17 cellular contexts compared by ENCODE assay signal in the genomic region with DNA sequence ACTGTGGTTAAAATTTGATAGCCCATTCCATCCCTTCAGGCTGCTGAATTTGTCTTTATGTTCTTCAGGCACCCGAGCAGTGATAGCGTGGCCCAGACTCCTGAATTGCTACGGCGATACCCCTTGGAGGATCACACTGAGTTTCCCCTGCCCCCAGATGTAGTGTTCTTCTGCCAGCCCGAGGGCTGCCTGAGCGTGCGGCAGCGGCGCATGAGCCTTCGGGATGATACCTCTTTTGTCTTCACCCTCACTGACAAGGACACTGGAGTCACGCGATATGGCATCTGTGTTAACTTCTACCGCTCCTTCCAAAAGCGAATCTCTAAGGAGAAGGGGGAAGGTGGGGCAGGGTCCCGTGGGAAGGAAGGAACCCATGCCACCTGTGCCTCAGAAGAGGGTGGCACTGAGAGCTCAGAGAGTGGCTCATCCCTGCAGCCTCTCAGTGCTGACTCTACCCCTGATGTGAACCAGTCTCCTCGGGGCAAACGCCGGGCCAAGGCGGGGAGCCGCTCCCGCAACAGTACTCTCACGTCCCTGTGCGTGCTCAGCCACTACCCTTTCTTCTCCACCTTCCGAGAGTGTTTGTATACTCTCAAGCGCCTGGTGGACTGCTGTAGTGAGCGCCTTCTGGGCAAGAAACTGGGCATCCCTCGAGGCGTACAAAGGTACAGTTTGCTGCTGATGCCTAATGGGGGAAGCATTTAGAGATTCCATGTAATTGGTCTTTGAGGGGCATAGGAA. TPM values are rescaled to one million over a fixed set of nuclear protein-coding genes. Genes with fewer than 3 reads are reported as not detected.
DNase-seq lines count a peak whose midpoint lies in the region; ATAC-seq and TF ChIP-seq lines count a peak whose summit lies in the region.
"Had no signal": no experiment of that assay in that cellular context is flagged by ENCODE, and none has a peak within 500 bp of the region (broad histone marks: within the 10 kb centered on the region; RNA-seq: fewer than 3 reads in every experiment).

No MANE protein-coding gene starts in this region.

- in situ Hi-C loops in mammary epithelial cell (cut with MboI; ENCODE audit: low sequenced_read_pairs in 2 of 2): no loop called here

- POLR2A ChIA-PET in MCF 10A (lab: Yijun Ruan, JAX): interaction anchor here (0.7 kb wide), 1 partner anchor 47 kb away, joined by 3 read pairs; no protein-coding TSS in a partner anchor

- H3K4me1 Mint-ChIP-seq in MCF 10A (ENCODE audit: insufficient read depth, unreplicated experiment) (peaks cover 16% of the 10 kb centered on the region), T-helper 17 cell (peaks cover 29% of the 10 kb centered on the region)

- no peak for DNase-seq in mammary epithelial cell
- no peak for DNase-seq in MCF 10A (ENCODE audit: unreplicated experiment)
- no peak for DNase-seq in T-helper 17 cell
- peak in 2 of 3 donors; percentile 19 to 40 for DNase-seq in mucosa of descending colon
- peak; percentile 53 for DNase-seq in sciatic nerve (ENCODE audit: low spot score)
- DNase-seq in DMS153 (lab: John Stamatoyannopoulos, UW): no peak
- no peak for DNase-seq in hypothalamus (lab: John Stamatoyannopoulos, UW)
- DNase-seq: CD8-positive, alpha-beta memory T cell; COR-L47; DMS 273 treated with DMSO at 0.1 percent for 48 hours; GDM1; GOT3; H9; IMR-90 had no signal

- peaks cover 2% of the 10 kb centered on the region for H4K20me1 ChIP-seq in mammary epithelial cell (ENCODE audit: insufficient read depth, low read length)

- intact Hi-C loops in mammary epithelial cell (cut with micrococcal nuclease): no loop called here
- intact Hi-C loops in MCF 10A (cut with micrococcal nuclease): loop anchor here (5.0 kb wide), 1 partner anchor 83 kb away; no protein-coding TSS in a partner anchor
- intact Hi-C loops in mucosa of descending colon (cut with DNase I, micrococcal nuclease): no loop called here
- intact Hi-C loops in sciatic nerve (cut with DNase I): no loop called here

- no peaks in the 10 kb centered on the region for H3K27me3 Mint-ChIP-seq in MCF 10A (ENCODE audit: insufficient read depth, unreplicated experiment)
- no peaks in the 10 kb centered on the region for H3K27me3 Mint-ChIP-seq in T-helper 17 cell
- H3K27me3 Mint-ChIP-seq: B cell; CD8-positive, alpha-beta memory T cell had no signal

- H3K9me3 Mint-ChIP-seq in MCF 10A (ENCODE audit: unreplicated experiment): no peaks in the 10 kb centered on the region
- H3K9me3 Mint-ChIP-seq: CD8-positive, alpha-beta memory T cell; H9 had no signal

- no peak overlapping the region for H3K4me2 ChIP-seq in mammary epithelial cell (ENCODE audit: insufficient read depth, low read depth, low read length)
- H3K4me2 ChIP-seq: BLaER1 treated with 17β-estradiol and CSF1 and Interleukin-3, amounts not matched to agents 10 nM and 100 nM had no signal

- H2AFZ ChIP-seq in mammary epithelial cell (ENCODE audit: low read depth, low read length): no peak overlapping the region

- H3K36me3 Mint-ChIP-seq in MCF 10A (ENCODE audit: insufficient read depth, unreplicated experiment) (peaks cover 50% of the 10 kb centered on the region), T-helper 17 cell (ENCODE audit: low read depth) (no peaks in the 10 kb centered on the region)

- H3K4me3 ChIP-seq in mammary epithelial cell (replicated peaks in 1 of 3; ENCODE audit: insufficient read depth in 1 of 3, low read depth in 2 of 3, low read length in 3 of 3) (no peak overlapping the region), mucosa of descending colon (no peak overlapping the region)
- H3K4me3 ChIP-seq: BLaER1 treated with 17β-estradiol and CSF1 and Interleukin-3, amounts not matched to agents 10 nM and 100 nM had no signal

- H3K4me3 Mint-ChIP-seq in MCF 10A (ENCODE audit: unreplicated experiment) (no peak overlapping the region), T-helper 17 cell (no peak overlapping the region)
- H3K4me3 Mint-ChIP-seq: B cell, H9 had no signal

- no peaks in the 10 kb centered on the region for H3K27me3 ChIP-seq in mammary epithelial cell (ENCODE audit: insufficient read depth, low read length)
- H3K27me3 ChIP-seq: BLaER1 treated with 17β-estradiol and CSF1 and Interleukin-3, amounts not matched to agents 10 nM and 100 nM had no signal

- WGBS in mammary epithelial cell (ENCODE audit: low coverage, missing lambda C conversion rate): 92% methylated on average over 14 of the region's 28 CpGs

- H3K9me3 ChIP-seq in mammary epithelial cell (replicated peaks; ENCODE audit: insufficient read depth, low read length): no peaks in the 10 kb centered on the region
- no peaks in the 10 kb centered on the region for H3K9me3 ChIP-seq in T-helper 17 cell (ENCODE audit: control insufficient read depth, low read length, poor library complexity, severe bottlenecking)
- no peaks in the 10 kb centered on the region for H3K9me3 ChIP-seq in mucosa of descending colon
- H3K9me3 ChIP-seq: BLaER1 treated with 17β-estradiol and CSF1 and Interleukin-3, amounts not matched to agents 10 nM and 100 nM had no signal

- no peak overlapping the region for H3K27ac ChIP-seq in mammary epithelial cell (ENCODE audit: insufficient read depth, low read depth, low read length)
- H3K27ac ChIP-seq: BLaER1 treated with 17β-estradiol and CSF1 and Interleukin-3, amounts not matched to agents 10 nM and 100 nM had no signal

- dilution Hi-C loops in mammary epithelial cell (cut with HindIII; ENCODE audit: low sequenced_read_pairs): loop anchor here (5.0 kb wide), 1 partner anchor 58 kb away; no protein-coding TSS in a partner anchor

- ATAC-seq in T-helper 17 cell (no peak), mucosa of descending colon (no peak), sciatic nerve (no peak), GM21786 (IDR thresholded peaks at IDR 0.05; ENCODE audit: unreplicated experiment) (no peak)

- H3K36me3 ChIP-seq in mammary epithelial cell (ENCODE audit: insufficient read depth, low read length) (peaks cover 22% of the 10 kb centered on the region), mucosa of descending colon (ENCODE audit: low read depth) (peaks cover 12% of the 10 kb centered on the region)

- BruUV-seq in mammary epithelial cell (replicated peaks; lab: Mats Ljungman, UMichigan): TSS peak; percentile 56
- no TSS peak for BruUV-seq in MCF 10A (replicated peaks; lab: Mats Ljungman, UMichigan)

- no peak overlapping the region for H3K9ac ChIP-seq in mammary epithelial cell (ENCODE audit: insufficient read depth, low read length)
- H3K9ac ChIP-seq: BLaER1 treated with 17β-estradiol and CSF1 and Interleukin-3, amounts not matched to agents 10 nM and 100 nM had no signal

- no peak overlapping the region for H3K27ac Mint-ChIP-seq in MCF 10A (ENCODE audit: low read depth, unreplicated experiment)
- H3K27ac Mint-ChIP-seq in T-helper 17 cell: peak overlapping the region; percentile 56
- H3K27ac Mint-ChIP-seq: B cell, H9 had no signal

- peaks cover 58% of the 10 kb centered on the region for H3K79me2 ChIP-seq in mammary epithelial cell (ENCODE audit: insufficient read depth, low read length)

- no peak for TF ChIP-seq CTCF in mammary epithelial cell (conservative IDR thresholded peaks at IDR 0.05 in 1 of 2, IDR thresholded peaks at IDR 0.05 in 1 of 2; ENCODE audit: extremely low read depth in 1 of 2, insufficient read depth in 1 of 2, low read depth in 1 of 2, low read length in 2 of 2)
- no peak for TF ChIP-seq CTCF in MCF 10A (IDR thresholded peaks at IDR 0.05; ENCODE audit: unreplicated experiment)
- no peak for TF ChIP-seq CTCF in mucosa of descending colon (IDR thresholded peaks at IDR 0.05)

- CTCF ChIA-PET in mammary epithelial cell (lab: Charles Lee; ENCODE audit: low non-redundant PET): no interaction called here
- CTCF ChIA-PET in MCF 10A (lab: Yijun Ruan, JAX): interaction anchor here (0.6 to 1.8 kb wide), 2 partner anchors 16 to 75 kb away, joined by 3 to 4 read pairs; no protein-coding TSS in a partner anchor

- H3K4me1 ChIP-seq in mammary epithelial cell (ENCODE audit: insufficient read depth, low read length): peaks cover 7% of the 10 kb centered on the region
- peaks cover 16% of the 10 kb centered on the region for H3K4me1 ChIP-seq in mucosa of descending colon (ENCODE audit: low read depth)

RNA-seq across cellular contexts. Expression of a gene that starts 4.7 kb away (rescaled TPM):
- 10 to 100 TPM; 23.0 to 23.4 TPM for total RNA-seq in mammary epithelial cell
- polyA plus RNA-seq in mammary epithelial cell: 8.2 TPM
- polyA minus RNA-seq in mammary epithelial cell: 50.1 TPM
- total RNA-seq in MCF 10A (2022): 23.4 and 24.8 TPM in 2 replicates
- total RNA-seq in T-helper 17 cell: 100 to 1,000 TPM; 155 to 209 TPM
- 10 to 100 TPM; 45.0 to 69.6 (median 67.3) TPM for total RNA-seq in mucosa of descending colon
- 52.3 TPM for total RNA-seq in sciatic nerve

RNA-seq across cellular contexts. Expression of a gene that starts 16.9 kb away (rescaled TPM):
- total RNA-seq in mammary epithelial cell (1 to 10 TPM; 4.5 to 5.5 TPM), MCF 10A (2022) (17.8 and 20.0 TPM in 2 replicates), T-helper 17 cell (1 to 10 TPM; 2.2 to 4.3 TPM), mucosa of descending colon (10 to 100 TPM; 49.1 to 73.5 (median 50.6) TPM), sciatic nerve (132 TPM)
- polyA plus RNA-seq in mammary epithelial cell: 6.7 TPM
- 26.6 TPM for polyA minus RNA-seq in mammary epithelial cell

RNA-seq across cellular contexts. Expression of a gene that starts 26.1 kb away (rescaled TPM):
- total RNA-seq in mammary epithelial cell: 10 to 100 TPM; 24.0 to 34.2 TPM
- 17.6 TPM for polyA plus RNA-seq in mammary epithelial cell
- 41.6 TPM for polyA minus RNA-seq in mammary epithelial cell
- total RNA-seq in MCF 10A (2022): 18.7 and 23.7 TPM in 2 replicates
- total RNA-seq in T-helper 17 cell: 10 to 100 TPM; 19.6 to 23.1 TPM
- 10 to 100 TPM; 42.6 to 53.8 (median 51.1) TPM for total RNA-seq in mucosa of descending colon
- 35.7 TPM for total RNA-seq in sciatic nerve

RNA-seq across cellular contexts. Expression of a gene that starts 59.9 kb away (rescaled TPM):
- total RNA-seq in mammary epithelial cell (100 to 1,000 TPM in 1 of 2 donors, 10 to 100 TPM in 1; 43.0 to 101 TPM), MCF 10A (2022) (62.8 and 78.3 TPM in 2 replicates), T-helper 17 cell (10 to 100 TPM; 75.3 to 77.0 TPM), mucosa of descending colon (10 to 100 TPM; 29.8 to 41.2 (median 37.2) TPM), sciatic nerve (44.3 TPM)
- 94.6 TPM for polyA plus RNA-seq in mammary epithelial cell
- polyA minus RNA-seq in mammary epithelial cell: 71.6 TPM

Comparison
In these comparisons a context has a peak if more than half of its experiments do, and no peak if none do; other contexts are left out.
1. DNase-seq: peak in mucosa of descending colon (2 of 3) and sciatic nerve (single experiment); none in mammary epithelial cell (single experiment), MCF 10A (single experiment), T-helper 17 cell (0 of 3), DMS153 (single experiment) and hypothalamus (0 of 51).